Comparison of ENCODE assay signal across 20 cellular contexts in genomic region chr14:33103489-33103888, GRCh38.
"Had no signal": no experiment of that assay in that cellular context is flagged by ENCODE, and none has a peak within 500 bp of the region (broad histone marks: within the 10 kb centered on the region; RNA-seq: fewer than 3 reads in every experiment).

No MANE protein-coding gene starts in this region.

- H3K4me1 ChIP-seq: pancreas, thyroid gland had no signal

- ATAC-seq: activated CD8-positive, alpha-beta T cell treated with anti-CD3 and anti-CD28 coated beads for 36 hours; naive thymus-derived CD4-positive, alpha-beta T cell; T-cell; WTC11 had no signal

- H3K9me3 ChIP-seq: pancreas, SK-N-SH, thyroid gland had no signal

- H3K4me2 ChIP-seq: SK-N-SH had no signal

- DNase-seq: activated CD4-positive, alpha-beta T cell treated with anti-CD3 and anti-CD28 coated beads for 4 hours; activated CD8-positive, alpha-beta T cell treated with anti-CD3 and anti-CD28 coated beads for 36 hours; activated naive CD4-positive, alpha-beta T cell treated with Interleukin-2 at 50 U/mL for 16 hours; activated T-cell treated with anti-CD3 and anti-CD28 coated beads, Interleukin-2, amount 50 U/mL, for 1 hour; anterior cingulate cortex; central memory CD4-positive, alpha-beta T cell; dorsolateral prefrontal cortex; naive thymus-derived CD4-positive, alpha-beta T cell; pancreas; SK-N-SH; stimulated activated CD4-positive, alpha-beta T cell treated with anti-CD3 and anti-CD28 coated beads, Interleukin-12 subunit alpha, Interleukin-12 subunit beta, amount 100 ng/mL, for 4 hours; stimulated activated CD4-positive, alpha-beta T cell treated with anti-CD3 and anti-CD28 coated beads, Interleukin-1b, Interleukin-23, amount 100 ng/mL, for 48 hours; stimulated activated naive CD4-positive, alpha-beta T cell treated with Interleukin-2 at 50 U/mL for 16 hours; T-cell; thyroid gland had no signal

- H3K36me3 ChIP-seq: pancreas, thyroid gland had no signal

- FAIRE-seq: colon, frontal cortex, pancreas, urothelium cell line had no signal

- H3K9ac ChIP-seq: SK-N-SH had no signal

- H3K27me3 ChIP-seq: dorsolateral prefrontal cortex, pancreas, thyroid gland had no signal

- H3K27ac ChIP-seq: epithelial cell of prostate, pancreas, thyroid gland had no signal

- H3K4me3 ChIP-seq: dorsolateral prefrontal cortex, pancreas, thyroid gland had no signal
